In genomic region chr3:15602816-15603215, GRCh38 we compare ENCODE assay signal across 1 cellular context.
TF ChIP-seq lines count a peak whose summit lies in the region.

No MANE protein-coding gene starts in this region.

TF ChIP-seq in HepG2, 621 proteins besides CTCF, POLR2A, EP300 and RAD21:
- TF ChIP-seq ZNF430 (CRISPR knock-in tag; IDR thresholded peaks at IDR 0.05) (peak; percentile 99), ZBTB33 (CRISPR knock-in tag; IDR thresholded peaks at IDR 0.05) (0 out of 2 replicates have a peak, but pooled peaks have one; percentile 50), ZNF431 (CRISPR knock-in tag; IDR thresholded peaks at IDR 0.05; ENCODE audit: borderline replicate concordance, low read depth) (peak; percentile 99)
